In genomic region chr14:38224328-38224727, GRCh38 we compare ENCODE assay signal across 1 cellular context.
TF ChIP-seq lines count a peak whose summit lies in the region.

No MANE protein-coding gene starts in this region.

TF ChIP-seq in H1, 55 proteins besides CTCF, POLR2A, EP300 and RAD21:
- TF ChIP-seq KDM1A (IDR thresholded peaks at IDR 0.05; ENCODE audit: borderline replicate concordance, low read length) = no peak
- TF ChIP-seq FOSL1 (IDR thresholded peaks at IDR 0.05; ENCODE audit: insufficient read depth, low read depth, low read length) = no peak
- no peak for TF ChIP-seq EGR1 (IDR thresholded peaks at IDR 0.05; ENCODE audit: borderline replicate concordance, low read depth, low read length)
- no peak for TF ChIP-seq SP2 (IDR thresholded peaks at IDR 0.05; ENCODE audit: low read length)
- no peak for TF ChIP-seq MAX (IDR thresholded peaks at IDR 0.05)
- no peak for TF ChIP-seq TAF1 (IDR thresholded peaks at IDR 0.05; ENCODE audit: low read depth, low read length)
- no peak for TF ChIP-seq BRCA1 (IDR thresholded peaks at IDR 0.05; ENCODE audit: low read depth, low read length)
- TF ChIP-seq CHD1 (IDR thresholded peaks at IDR 0.05; ENCODE audit: low read depth, low read length) = no peak
- TF ChIP-seq ATF3 (IDR thresholded peaks at IDR 0.05; ENCODE audit: insufficient read depth, low read depth, low read length) = no peak
- no peak for TF ChIP-seq CEBPB (IDR thresholded peaks at IDR 0.05; ENCODE audit: low read depth, low read length)
